7 cellular contexts compared by ENCODE assay signal in genomic region chr11:68721075-68721474, GRCh38. TPM values are rescaled to one million over a fixed set of nuclear protein-coding genes. Genes with fewer than 3 reads are reported as not detected.
"Had no signal": no experiment of that assay in that cellular context is flagged by ENCODE, and none has a peak within 500 bp of the region (broad histone marks: within the 10 kb centered on the region; RNA-seq: fewer than 3 reads in every experiment).

No MANE protein-coding gene starts in this region.

- DNase-seq: GDM1, GF-D8 had no signal

- ATAC-seq: GM12878 had no signal

- H3K4me3 ChIP-seq: GM12878 had no signal

- FAIRE-seq: GM12878, GM12891, GM18507, GM19239 had no signal

RNA-seq across cellular contexts. Expression of gene GAL, which starts 36.7 kb away (rescaled TPM):
- total RNA-seq: G401, GM12878 had no signal
